7 cellular contexts compared by ENCODE assay signal in genomic region chr12:113161415-113162016, GRCh38. TPM values are rescaled to one million over a fixed set of nuclear protein-coding genes. Genes with fewer than 3 reads are reported as not detected.
DNase-seq lines count a peak whose midpoint lies in the region; ATAC-seq and TF ChIP-seq lines count a peak whose summit lies in the region.
"Had no signal": no experiment of that assay in that cellular context is flagged by ENCODE, and none has a peak within 500 bp of the region (broad histone marks: within the 10 kb centered on the region; RNA-seq: fewer than 3 reads in every experiment).

No MANE protein-coding gene starts in this region.

- peaks cover 1% of the 10 kb centered on the region for H3K4me1 Mint-ChIP-seq in T-helper 2 cell treated with Interferon-gamma antibody and Interleukin-4, amounts not matched to agents 5 μg/mL and 100 μg/mL, for 36 hours (ENCODE audit: low read depth)

- H3K36me3 Mint-ChIP-seq in T-helper 2 cell treated with Interferon-gamma antibody and Interleukin-4, amounts not matched to agents 5 μg/mL and 100 μg/mL, for 36 hours (ENCODE audit: low read depth), result peaks cover 48% of the 10 kb centered on the region

- no peak overlapping the region for H3K27ac ChIP-seq in foreskin keratinocyte
- H3K27ac ChIP-seq in upper lobe of right lung, result no peak overlapping the region

- H3K4me1 ChIP-seq in foreskin keratinocyte (no peaks in the 10 kb centered on the region), upper lobe of right lung (no peaks in the 10 kb centered on the region)

- H3K36me3 ChIP-seq in GM06990 (ENCODE audit: control insufficient read depth, insufficient read depth, low read length) (peaks cover 52% of the 10 kb centered on the region), upper lobe of right lung (peaks cover 91% of the 10 kb centered on the region)

- H3K27me3 Mint-ChIP-seq in T-helper 2 cell treated with Interferon-gamma antibody and Interleukin-4, amounts not matched to agents 5 μg/mL and 100 μg/mL, for 36 hours (ENCODE audit: low read depth), result no peaks in the 10 kb centered on the region
- H3K27me3 Mint-ChIP-seq: naive thymus-derived CD8-positive, alpha-beta T cell had no signal

- H3K27me3 ChIP-seq in GM06990 (replicated peaks; ENCODE audit: control insufficient read depth, insufficient read depth, low read length), result no peaks in the 10 kb centered on the region
- no peaks in the 10 kb centered on the region for H3K27me3 ChIP-seq in foreskin keratinocyte
- no peaks in the 10 kb centered on the region for H3K27me3 ChIP-seq in upper lobe of right lung

- no peak overlapping the region for H3K4me3 Mint-ChIP-seq in T-helper 2 cell treated with Interferon-gamma antibody and Interleukin-4, amounts not matched to agents 5 μg/mL and 100 μg/mL, for 36 hours
- H3K4me3 Mint-ChIP-seq: naive thymus-derived CD8-positive, alpha-beta T cell had no signal

- H3K9me3 ChIP-seq in upper lobe of right lung, result no peaks in the 10 kb centered on the region

- intact Hi-C loops in upper lobe of right lung (cut with DNase I), result no loop called here

- TF ChIP-seq CTCF in GM06990 (IDR thresholded peaks at IDR 0.05; ENCODE audit: insufficient read depth, low read length, poor library complexity, severe bottlenecking), result no peak
- no peak for TF ChIP-seq CTCF in foreskin keratinocyte (conservative IDR thresholded peaks at IDR 0.05)
- no peak for TF ChIP-seq CTCF in upper lobe of right lung (IDR thresholded peaks at IDR 0.05)

- H3K4me3 ChIP-seq in GM06990 (replicated peaks; ENCODE audit: low read depth, low read length), result no peak overlapping the region
- no peak overlapping the region for H3K4me3 ChIP-seq in upper lobe of right lung

- no peaks in the 10 kb centered on the region for H3K9me3 Mint-ChIP-seq in T-helper 2 cell treated with Interferon-gamma antibody and Interleukin-4, amounts not matched to agents 5 μg/mL and 100 μg/mL, for 36 hours
- H3K9me3 Mint-ChIP-seq: naive thymus-derived CD8-positive, alpha-beta T cell had no signal

- H3K27ac Mint-ChIP-seq in T-helper 2 cell treated with Interferon-gamma antibody and Interleukin-4, amounts not matched to agents 5 μg/mL and 100 μg/mL, for 36 hours, result no peak overlapping the region

- ATAC-seq in foreskin keratinocyte (peak; percentile 71), upper lobe of right lung (no peak), HG02678 (IDR thresholded peaks at IDR 0.05; ENCODE audit: unreplicated experiment) (no peak)
- ATAC-seq: naive thymus-derived CD8-positive, alpha-beta T cell had no signal

- DNase-seq in GM06990 (ENCODE audit: extremely low read depth, insufficient read length) (peak; percentile 74), NCI-H2171 (lab: John Stamatoyannopoulos, UW) (peak; percentile 83), foreskin keratinocyte (no peak), upper lobe of right lung (no peak)
- DNase-seq in T-helper 2 cell treated with Interferon-gamma antibody and Interleukin-4, amounts not matched to agents 5 μg/mL and 100 μg/mL, for 36 hours (ENCODE audit: low spot score), result no peak
- DNase-seq: naive thymus-derived CD8-positive, alpha-beta T cell had no signal

RNA-seq across cellular contexts. Expression of gene CFAP73, which starts 12.0 kb away (rescaled TPM):
- total RNA-seq in foreskin keratinocyte (not detected in 2 replicates), upper lobe of right lung (not detected)
- not detected in 2 replicates for polyA plus RNA-seq in foreskin keratinocyte
- polyA plus RNA-seq: naive thymus-derived CD8-positive, alpha-beta T cell had no signal

RNA-seq across cellular contexts. Expression of gene DDX54, which starts 23.8 kb away (rescaled TPM):
- 64.7 and 66.8 TPM in 2 replicates for total RNA-seq in foreskin keratinocyte
- 95.1 and 95.8 TPM in 2 replicates for polyA plus RNA-seq in foreskin keratinocyte
- total RNA-seq in upper lobe of right lung, result 55.8 TPM

RNA-seq across cellular contexts. Expression of gene RITA1, which starts 24.0 kb away (rescaled TPM):
- 24.3 and 27.0 TPM in 2 replicates for total RNA-seq in foreskin keratinocyte
- 26.3 and 27.2 TPM in 2 replicates for polyA plus RNA-seq in foreskin keratinocyte
- 16.4 TPM for total RNA-seq in upper lobe of right lung

RNA-seq across cellular contexts. Expression of gene RASAL1, which starts 26.0 kb away (rescaled TPM):
- total RNA-seq in foreskin keratinocyte, result 0.07 TPM in 1 of 2 replicates, not detected in the other
- not detected in 2 replicates for polyA plus RNA-seq in foreskin keratinocyte
- total RNA-seq in upper lobe of right lung, result 0.26 TPM

RNA-seq across cellular contexts. Expression of gene TPCN1, which starts 59.7 kb away (rescaled TPM):
- total RNA-seq in foreskin keratinocyte (14.3 and 15.9 TPM in 2 replicates), upper lobe of right lung (51.9 TPM)
- 8.9 and 10.5 TPM in 2 replicates for polyA plus RNA-seq in foreskin keratinocyte

Comparison
In these comparisons a context has a peak if more than half of its experiments do, and no peak if none do; other contexts are left out.
1. DNase-seq: peak in GM06990 (single experiment) and NCI-H2171 (single experiment); none in foreskin keratinocyte (0 of 2), upper lobe of right lung (single experiment) and T-helper 2 cell treated with Interferon-gamma antibody and Interleukin-4, amounts not matched to agents 5 μg/mL and 100 μg/mL, for 36 hours (single experiment).